ENCODE assay signal across 24 cellular contexts in genomic region chr18:50113726-50114125, GRCh38.
"Had no signal": no experiment of that assay in that cellular context is flagged by ENCODE, and none has a peak within 500 bp of the region (broad histone marks: within the 10 kb centered on the region; RNA-seq: fewer than 3 reads in every experiment).

No MANE protein-coding gene starts in this region.

- H3K4me1 ChIP-seq: gastroesophageal sphincter had no signal

- H3K36me3 ChIP-seq: gastroesophageal sphincter, lower lobe of right lung, tibial artery had no signal

- H3K4me3 ChIP-seq: coronary artery, gastroesophageal sphincter, lower lobe of right lung, tibial artery had no signal

- H3K27ac Mint-ChIP-seq: activated B cell treated with CpG ODN at 0.5 μM for 24 hours; activated CD4-positive, alpha-beta T cell treated with anti-CD3 and anti-CD28 coated beads for 36 hours; activated naive CD8-positive, alpha-beta T cell treated with anti-CD3 and anti-CD28 coated beads for 36 hours; endodermal cell; naive thymus-derived CD4-positive, alpha-beta T cell; stimulated activated effector memory CD8-positive, alpha-beta T cell treated with anti-CD3 and anti-CD28 coated beads, Interleukin-12 subunit alpha, Interleukin-12 subunit beta, amount 100 ng/mL, for 72 hours; stimulated activated naive CD8-positive, alpha-beta T cell treated with anti-CD3 and anti-CD28 coated beads, Interleukin-15, amount 100 ng/mL, for 72 hours had no signal

- DNase-seq: activated B cell treated with CpG ODN at 0.5 μM for 24 hours; activated CD4-positive, alpha-beta T cell treated with anti-CD3 and anti-CD28 coated beads for 36 hours; activated CD4-positive, alpha-beta T cell treated with anti-CD3 and anti-CD28 coated beads, Interleukin-2, amount 50 U/mL, for 48 hours; activated CD8-positive, alpha-beta memory T cell treated with anti-CD3 and anti-CD28 coated beads, Interleukin-2, amount 50 U/mL, for 48 hours; activated naive CD4-positive, alpha-beta T cell treated with Interleukin-2 at 50 U/mL for 16 hours; activated naive CD8-positive, alpha-beta T cell treated with anti-CD3 and anti-CD28 coated beads for 36 hours; activated T-cell treated with anti-CD3 and anti-CD28 coated beads, Interleukin-2, amount 50 U/mL, for 48 hours; cerebellar nuclear complex; endodermal cell; head of caudate nucleus; hypothalamus; left cardiac atrium; lower lobe of right lung; mesendoderm; naive thymus-derived CD4-positive, alpha-beta T cell; small intestine; stimulated activated CD4-positive, alpha-beta T cell treated with anti-CD3 and anti-CD28 coated beads, Interleukin-2, amount 100 ng/mL, for 24 hours; stimulated activated naive CD8-positive, alpha-beta T cell treated with anti-CD3 and anti-CD28 coated beads, Interleukin-15, amount 100 ng/mL, for 72 hours; T1000; tibial artery had no signal

- H3K36me3 Mint-ChIP-seq: activated naive CD8-positive, alpha-beta T cell treated with anti-CD3 and anti-CD28 coated beads for 36 hours; naive thymus-derived CD4-positive, alpha-beta T cell; stimulated activated effector memory CD8-positive, alpha-beta T cell treated with anti-CD3 and anti-CD28 coated beads, Interleukin-12 subunit alpha, Interleukin-12 subunit beta, amount 100 ng/mL, for 72 hours had no signal

- H3K4me1 Mint-ChIP-seq: activated B cell treated with CpG ODN at 0.5 μM for 24 hours; activated CD4-positive, alpha-beta T cell treated with anti-CD3 and anti-CD28 coated beads for 36 hours; activated naive CD8-positive, alpha-beta T cell treated with anti-CD3 and anti-CD28 coated beads for 36 hours; stimulated activated effector memory CD8-positive, alpha-beta T cell treated with anti-CD3 and anti-CD28 coated beads, Interleukin-12 subunit alpha, Interleukin-12 subunit beta, amount 100 ng/mL, for 72 hours; stimulated activated naive CD8-positive, alpha-beta T cell treated with anti-CD3 and anti-CD28 coated beads, Interleukin-15, amount 100 ng/mL, for 72 hours had no signal

- H3K27me3 ChIP-seq: tibial artery had no signal

- H3K27ac ChIP-seq: coronary artery, gastroesophageal sphincter, lower lobe of right lung, tibial artery had no signal

- H3K9me3 Mint-ChIP-seq: activated B cell treated with CpG ODN at 0.5 μM for 24 hours; activated naive CD8-positive, alpha-beta T cell treated with anti-CD3 and anti-CD28 coated beads for 36 hours; endodermal cell; naive thymus-derived CD4-positive, alpha-beta T cell; neural crest cell; stimulated activated effector memory CD8-positive, alpha-beta T cell treated with anti-CD3 and anti-CD28 coated beads, Interleukin-12 subunit alpha, Interleukin-12 subunit beta, amount 100 ng/mL, for 72 hours; stimulated activated naive CD8-positive, alpha-beta T cell treated with anti-CD3 and anti-CD28 coated beads, Interleukin-15, amount 100 ng/mL, for 72 hours had no signal

- H3K4me3 Mint-ChIP-seq: activated B cell treated with CpG ODN at 0.5 μM for 24 hours; activated CD4-positive, alpha-beta T cell treated with anti-CD3 and anti-CD28 coated beads for 36 hours; activated naive CD8-positive, alpha-beta T cell treated with anti-CD3 and anti-CD28 coated beads for 36 hours; endodermal cell; naive thymus-derived CD4-positive, alpha-beta T cell; neural crest cell; stimulated activated effector memory CD8-positive, alpha-beta T cell treated with anti-CD3 and anti-CD28 coated beads, Interleukin-12 subunit alpha, Interleukin-12 subunit beta, amount 100 ng/mL, for 72 hours; stimulated activated naive CD8-positive, alpha-beta T cell treated with anti-CD3 and anti-CD28 coated beads, Interleukin-15, amount 100 ng/mL, for 72 hours had no signal

- H3K9me3 ChIP-seq: gastroesophageal sphincter, lower lobe of right lung, tibial artery had no signal
